In the genomic region with DNA sequence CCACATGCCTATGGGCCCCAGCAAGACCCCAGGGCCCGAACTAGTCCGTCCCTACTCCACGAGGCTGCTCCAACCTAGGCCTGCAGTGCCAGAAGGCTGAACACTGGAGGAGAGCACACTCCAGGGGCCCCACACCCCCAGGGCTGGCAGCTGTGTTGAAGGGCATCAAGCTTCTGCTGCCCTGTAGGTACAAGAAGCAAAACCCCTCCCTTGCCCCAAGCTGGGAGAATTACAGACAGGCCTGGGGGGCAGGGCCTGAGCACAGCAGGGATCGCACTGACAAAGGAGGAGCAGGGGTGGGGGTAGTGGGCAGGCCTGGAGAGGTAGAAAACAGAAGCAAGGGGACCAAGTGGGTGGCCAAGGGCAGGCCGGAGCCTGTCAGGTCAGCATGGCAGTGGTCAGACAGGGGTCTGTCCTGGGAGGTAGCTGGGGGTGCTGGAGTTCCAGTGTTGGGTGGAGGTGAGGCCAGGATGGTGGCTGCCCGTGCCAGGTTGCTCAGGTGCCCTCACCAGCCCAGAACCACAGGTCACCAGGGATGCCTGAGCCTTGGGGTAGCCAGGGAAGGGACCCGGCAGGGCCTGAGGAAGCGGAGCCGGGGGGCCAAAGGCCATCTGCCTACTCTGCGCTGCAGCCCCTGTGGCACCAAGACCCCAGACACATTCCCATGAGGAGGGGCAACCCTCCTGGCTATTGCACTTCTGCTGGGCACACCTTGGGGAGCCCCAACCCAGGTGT, we compare ENCODE assay signal across 17 cellular contexts. TPM values are rescaled to one million over a fixed set of nuclear protein-coding genes. Genes with fewer than 3 reads are reported as not detected.
A peak's percentile ranks its signal among the peaks of the same experiment; 100 is the strongest.
DNase-seq lines count a peak whose midpoint lies in the region; ATAC-seq and TF ChIP-seq lines count a peak whose summit lies in the region.
"Had no signal": no experiment of that assay in that cellular context is flagged by ENCODE, and none has a peak within 500 bp of the region (broad histone marks: within the 10 kb centered on the region; RNA-seq: fewer than 3 reads in every experiment).

No MANE protein-coding gene starts in this region.

- H2BK5ac ChIP-seq in mesenchymal stem cell (ENCODE audit: low read depth, low read length, poor library complexity, severe bottlenecking), result no peak overlapping the region

- H4K8ac ChIP-seq in mesenchymal stem cell (ENCODE audit: low read length), result no peak overlapping the region

- H3K79me1 ChIP-seq in mesenchymal stem cell (replicated peaks; ENCODE audit: low read length, poor library complexity, severe bottlenecking), result peaks cover 23% of the 10 kb centered on the region

- no peak overlapping the region for H3K4me3 ChIP-seq in HUES48 (ENCODE audit: low read depth, low read length)
- H3K4me3 ChIP-seq in mesenchymal stem cell (ENCODE audit: insufficient read depth in 1 of 2, low read depth in 1 of 2, low read length in 2 of 2), result no peak overlapping the region
- H3K4me3 ChIP-seq: Peyer's patch had no signal

- no peak overlapping the region for H3K18ac ChIP-seq in mesenchymal stem cell (ENCODE audit: low read depth in 1 of 2, low read length in 2 of 2)

- H3K4ac ChIP-seq in mesenchymal stem cell (ENCODE audit: low read depth in 1 of 2, low read length in 2 of 2), result no peak overlapping the region

- H3K27ac Mint-ChIP-seq in T-helper 1 cell treated with Interleukin-12 subunit alpha and Interleukin-12 subunit beta and Interleukin-4 antibody, amounts not matched to agents 30 μg/mL and 1 μg/mL, for 36 hours, result peak overlapping the region; percentile 49

- H3K27ac ChIP-seq in HUES48 (ENCODE audit: low read depth, low read length) (peak overlapping the region; percentile 93), VCaP (peak overlapping the region; percentile 98; the same call in 1 of the 2 replicates), mesenchymal stem cell (ENCODE audit: low read length, poor library complexity, severe bottlenecking) (peak overlapping the region; percentile 12)

- H3K4me3 Mint-ChIP-seq in T-helper 1 cell treated with Interleukin-12 subunit alpha and Interleukin-12 subunit beta and Interleukin-4 antibody, amounts not matched to agents 30 μg/mL and 1 μg/mL, for 36 hours, result no peak overlapping the region

- H2AK5ac ChIP-seq in mesenchymal stem cell (ENCODE audit: low read length, severe bottlenecking), result no peak overlapping the region

- no peak overlapping the region for H2BK12ac ChIP-seq in mesenchymal stem cell (ENCODE audit: low read length in 2 of 2)

- H3K14ac ChIP-seq in mesenchymal stem cell (ENCODE audit: low read length in 2 of 2), result no peak overlapping the region

- H3K4me1 ChIP-seq in HUES48 (ENCODE audit: control insufficient read depth, insufficient read depth, low read length) (peaks cover 17% of the 10 kb centered on the region; the same call in 1 of the 2 replicates), mesenchymal stem cell (ENCODE audit: control insufficient read depth, insufficient read depth, low read depth, low read length) (peaks cover 30% of the 10 kb centered on the region)

- H3K36me3 Mint-ChIP-seq in T-helper 1 cell treated with Interleukin-12 subunit alpha and Interleukin-12 subunit beta and Interleukin-4 antibody, amounts not matched to agents 30 μg/mL and 1 μg/mL, for 36 hours (ENCODE audit: low read depth), result peaks cover 11% of the 10 kb centered on the region

- H3K27me3 ChIP-seq in HUES48 (ENCODE audit: control insufficient read depth, insufficient read depth, low read length), result no peaks in the 10 kb centered on the region
- no peaks in the 10 kb centered on the region for H3K27me3 ChIP-seq in mesenchymal stem cell (ENCODE audit: control insufficient read depth in 1 of 2, insufficient read depth in 1 of 2, low read length in 2 of 2)
- H3K27me3 ChIP-seq: Peyer's patch had no signal

- peak overlapping the region; percentile 53 for H4K91ac ChIP-seq in mesenchymal stem cell (ENCODE audit: low read length)

- H3K23ac ChIP-seq in mesenchymal stem cell (ENCODE audit: low read length in 2 of 2), result no peak overlapping the region

- 93% methylated on average over 10 of the region's 10 CpGs for WGBS in mesenchymal stem cell

- H3K4me1 Mint-ChIP-seq in T-helper 1 cell treated with Interleukin-12 subunit alpha and Interleukin-12 subunit beta and Interleukin-4 antibody, amounts not matched to agents 30 μg/mL and 1 μg/mL, for 36 hours (ENCODE audit: low read depth), result peaks cover 16% of the 10 kb centered on the region

- TF ChIP-seq CTCF in VCaP (conservative IDR thresholded peaks at IDR 0.05), result no peak

- no peak for DNase-seq in T-helper 1 cell
- DNase-seq in mesenchymal stem cell, result no peak
- no peak for DNase-seq in NCI-H748 treated with DMSO at 0.1 percent for 48 hours (lab: John Stamatoyannopoulos, UW)
- DNase-seq in cerebellar cortex (ENCODE audit: low spot score), result no peak
- DNase-seq: DMS79, GDM1, KBM-7, NCI-H1092, NCI-H1694 treated with DMSO at 0.1 percent for 48 hours, NCI-H446, NCI-H82, Peyer's patch, SIG-M5 had no signal

- no peak overlapping the region for H3K9ac ChIP-seq in HUES48 (ENCODE audit: low read depth, low read length)
- H3K9ac ChIP-seq in mesenchymal stem cell (ENCODE audit: low read length), result no peak overlapping the region

- ATAC-seq in HG02870 (IDR thresholded peaks at IDR 0.05; ENCODE audit: unreplicated experiment), result no peak

- H3K9me3 ChIP-seq in HUES48 (ENCODE audit: control insufficient read depth, insufficient read depth, low read length) (peaks cover 9% of the 10 kb centered on the region; the same call in 1 of the 2 replicates), mesenchymal stem cell (ENCODE audit: control insufficient read depth, low read length) (no peaks in the 10 kb centered on the region)

- H3K4me2 ChIP-seq in mesenchymal stem cell (ENCODE audit: low read length, poor library complexity, severe bottlenecking), result no peak overlapping the region

- no peaks in the 10 kb centered on the region for H3K9me3 Mint-ChIP-seq in T-helper 1 cell treated with Interleukin-12 subunit alpha and Interleukin-12 subunit beta and Interleukin-4 antibody, amounts not matched to agents 30 μg/mL and 1 μg/mL, for 36 hours

- H2AFZ ChIP-seq in mesenchymal stem cell (ENCODE audit: low read depth, low read length), result no peak overlapping the region

- no peak overlapping the region for H2BK120ac ChIP-seq in mesenchymal stem cell (ENCODE audit: low read depth, low read length)

- H2BK15ac ChIP-seq in mesenchymal stem cell (ENCODE audit: low read depth, poor library complexity, severe bottlenecking), result no peak overlapping the region

- no peaks in the 10 kb centered on the region for H3K27me3 Mint-ChIP-seq in T-helper 1 cell treated with Interleukin-12 subunit alpha and Interleukin-12 subunit beta and Interleukin-4 antibody, amounts not matched to agents 30 μg/mL and 1 μg/mL, for 36 hours (ENCODE audit: low read depth)

- H3K36me3 ChIP-seq in HUES48 (ENCODE audit: control insufficient read depth, insufficient read depth, low read length) (peaks cover 50% of the 10 kb centered on the region), mesenchymal stem cell (ENCODE audit: control insufficient read depth in 1 of 2, insufficient read depth in 2 of 2, low read depth in 1 of 2, low read length in 2 of 2) (peaks cover 46 to 75% of the 10 kb centered on the region in 2 experiments)

RNA-seq across cellular contexts. Expression of gene UCKL1, which starts 2.9 kb away (rescaled TPM):
- 21.1 TPM for polyA plus RNA-seq in mesenchymal stem cell (2013, experiment 1 of 2)
- 20.1 TPM for polyA plus RNA-seq in mesenchymal stem cell (2013, experiment 2 of 2)

RNA-seq across cellular contexts. Expression of gene ZNF512B, which starts 10.6 kb away (rescaled TPM):
- polyA plus RNA-seq in mesenchymal stem cell (2013, experiment 1 of 2), result 12.2 TPM
- polyA plus RNA-seq in mesenchymal stem cell (2013, experiment 2 of 2), result 11.7 TPM

RNA-seq across cellular contexts. Expression of gene SAMD10, which starts 20.3 kb away (rescaled TPM):
- polyA plus RNA-seq in mesenchymal stem cell (2013, experiment 1 of 2), result 2.8 TPM
- polyA plus RNA-seq in mesenchymal stem cell (2013, experiment 2 of 2), result 2.2 TPM

RNA-seq across cellular contexts. Expression of gene PRPF6, which starts 21.8 kb away (rescaled TPM):
- polyA plus RNA-seq in mesenchymal stem cell (2013, experiment 1 of 2), result 31.5 TPM
- polyA plus RNA-seq in mesenchymal stem cell (2013, experiment 2 of 2), result 30.9 TPM

Comparison
In these comparisons a context has a peak if more than half of its experiments do, and no peak if none do; other contexts are left out.
1. H3K27ac ChIP-seq: peak in every context shown above with its lines; median percentile 98 in VCaP; 93 in HUES48; 12 in mesenchymal stem cell.